In genomic region chr1:16296643-16297042, GRCh38 we compare ENCODE assay signal across 21 cellular contexts.
"Had no signal": no experiment of that assay in that cellular context is flagged by ENCODE, and none has a peak within 500 bp of the region (broad histone marks: within the 10 kb centered on the region; RNA-seq: fewer than 3 reads in every experiment).

No MANE protein-coding gene starts in this region.

- H3K4me3 ChIP-seq: breast epithelium, heart right ventricle, left lung, smooth muscle cell, thoracic aorta had no signal

- H3K4me1 ChIP-seq: breast epithelium had no signal

- H3K27me3 ChIP-seq: breast epithelium, heart right ventricle, left lung had no signal

- DNase-seq: activated CD4-positive, alpha-beta T cell treated with anti-CD3 and anti-CD28 coated beads, Interleukin-2, amount 10 ng/mL, durations not matched to agents 7 days and 5 days; activated CD8-positive, alpha-beta T cell treated with anti-CD3 and anti-CD28 coated beads, Interleukin-2, amount 10 ng/mL, durations not matched to agents 7 days and 5 days; activated naive CD4-positive, alpha-beta T cell treated with anti-CD3 and anti-CD28 coated beads, Interleukin-2, amount 10 ng/mL, durations not matched to agents 7 days and 5 days; activated naive CD8-positive, alpha-beta T cell treated with anti-CD3 and anti-CD28 coated beads, Interleukin-2, amount 50 U/mL, for 24 hours; activated T-cell treated with anti-CD3 and anti-CD28 coated beads, Interleukin-2, amount 50 U/mL, for 4 hours; aorta; cerebellar nuclear complex; effector CD8-positive, alpha-beta T cell; heart right ventricle; left lung; mammary epithelial cell; midbrain; nephron progenitor cell; nucleus accumbens; stimulated activated CD4-positive, alpha-beta T cell treated with anti-CD3 and anti-CD28 coated beads, Interleukin-4, amount 100 ng/mL, for 1 hour had no signal

- H3K9me3 ChIP-seq: breast epithelium, heart right ventricle, left lung, thoracic aorta had no signal

- H3K36me3 ChIP-seq: breast epithelium had no signal

- H3K27ac ChIP-seq: breast epithelium, heart right ventricle, left lung had no signal

- ATAC-seq: activated CD4-positive, CD25-positive, alpha-beta regulatory T cell treated with anti-CD3 and anti-CD28 coated beads, Interleukin-2, amount 50 U/mL, for 24 hours; activated CD8-positive, alpha-beta T cell treated with anti-CD3 and anti-CD28 coated beads, Interleukin-2, amount 10 ng/mL, durations not matched to agents 7 days and 5 days; activated naive CD8-positive, alpha-beta T cell treated with anti-CD3 and anti-CD28 coated beads, Interleukin-2, amount 50 U/mL, for 24 hours; activated T-cell treated with anti-CD3 and anti-CD28 coated beads, Interleukin-2, amount 50 U/mL, for 4 hours; esophagus mucosa; heart right ventricle; left lung; sciatic nerve had no signal
